ENCODE assay signal across 25 cellular contexts in genomic region chr1:62003777-62004176, GRCh38.
"Had no signal": no experiment of that assay in that cellular context is flagged by ENCODE, and none has a peak within 500 bp of the region (broad histone marks: within the 10 kb centered on the region; RNA-seq: fewer than 3 reads in every experiment).

No MANE protein-coding gene starts in this region.

- H3K4me1 Mint-ChIP-seq: naive thymus-derived CD4-positive, alpha-beta T cell had no signal

- H3K27me3 Mint-ChIP-seq: memory B cell; naive thymus-derived CD4-positive, alpha-beta T cell had no signal

- H3K4me3 ChIP-seq: coronary artery, dorsolateral prefrontal cortex, esophagus muscularis mucosa, gastroesophageal sphincter, heart left ventricle, hepatocyte, left lung, lung had no signal

- H3K9me3 ChIP-seq: esophagus muscularis mucosa, gastroesophageal sphincter, heart left ventricle, left lung had no signal

- DNase-seq: dermis blood vessel endothelial cell; dorsolateral prefrontal cortex; effector CD4-positive, alpha-beta T cell; effector memory CD4-positive, alpha-beta T cell; foreskin keratinocyte; heart left ventricle; hypothalamus; left cardiac atrium; left lung; left ventricle myocardium superior; mammary epithelial cell; mesendoderm; midbrain; naive thymus-derived CD4-positive, alpha-beta T cell had no signal

- H3K27ac Mint-ChIP-seq: memory B cell had no signal

- H3K4me1 ChIP-seq: esophagus muscularis mucosa, foreskin keratinocyte, gastroesophageal sphincter, heart left ventricle, left lung had no signal

- H3K4me2 ChIP-seq: hepatocyte had no signal

- H3K27ac ChIP-seq: coronary artery, dorsolateral prefrontal cortex, esophagus muscularis mucosa, foreskin keratinocyte, gastroesophageal sphincter, heart left ventricle, hepatocyte, left lung had no signal

- H3K36me3 ChIP-seq: esophagus muscularis mucosa, left lung had no signal

- H3K79me2 ChIP-seq: hepatocyte had no signal

- H3K9me3 Mint-ChIP-seq: memory B cell had no signal

- H2AFZ ChIP-seq: hepatocyte had no signal

- H3K4me3 Mint-ChIP-seq: memory B cell; naive thymus-derived CD4-positive, alpha-beta T cell had no signal

- ATAC-seq: foreskin keratinocyte; gastroesophageal sphincter; heart left ventricle; left cardiac atrium; left lung; left ventricle myocardium superior; naive thymus-derived CD4-positive, alpha-beta T cell had no signal

- H3K27me3 ChIP-seq: dorsolateral prefrontal cortex, esophagus muscularis mucosa, foreskin keratinocyte, gastroesophageal sphincter, heart left ventricle, hepatocyte, left lung had no signal

- FAIRE-seq: colon, endothelial cell of umbilical vein, frontal cortex, islet of Langerhans, keratinocyte had no signal
